In the genomic region with DNA sequence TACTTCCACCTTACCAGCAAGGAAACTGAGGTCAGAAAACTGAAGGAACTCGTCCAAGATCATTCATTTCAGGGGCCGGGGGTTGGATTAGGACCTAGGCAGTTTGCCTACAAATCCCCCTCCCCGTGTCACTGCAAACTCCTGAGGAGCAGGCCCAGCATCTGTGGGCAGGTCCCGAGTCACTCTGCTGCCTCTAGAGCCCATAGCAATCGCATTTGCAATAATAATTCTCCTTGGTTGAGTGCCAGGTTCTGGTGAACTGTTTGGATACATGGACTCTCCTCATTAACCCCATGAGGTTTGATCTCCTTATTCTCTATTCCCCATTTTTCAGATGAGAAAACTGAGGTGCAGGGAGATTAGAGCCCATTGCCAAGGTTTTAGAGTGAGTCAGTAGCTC, we compare ENCODE assay signal across 8 cellular contexts. TPM values are rescaled to one million over a fixed set of nuclear protein-coding genes. Genes with fewer than 3 reads are reported as not detected.
A peak's percentile ranks its signal among the peaks of the same experiment; 100 is the strongest.
DNase-seq lines count a peak whose midpoint lies in the region; ATAC-seq and TF ChIP-seq lines count a peak whose summit lies in the region.

No MANE protein-coding gene starts in this region.

- H3K4me3 Mint-ChIP-seq in activated CD4-positive, alpha-beta T cell treated with anti-CD3 and anti-CD28 coated beads for 36 hours: peak overlapping the region; percentile 86
- H3K4me3 Mint-ChIP-seq in progenitor cell of endocrine pancreas (ENCODE audit: low read depth): peak overlapping the region; percentile 82

- H3K27me3 ChIP-seq in RWPE2 (ENCODE audit: insufficient read depth, poor library complexity, severe bottlenecking): no peaks in the 10 kb centered on the region
- H3K27me3 ChIP-seq in esophagus squamous epithelium: no peaks in the 10 kb centered on the region

- peaks cover 19% of the 10 kb centered on the region for H3K4me1 Mint-ChIP-seq in activated CD4-positive, alpha-beta T cell treated with anti-CD3 and anti-CD28 coated beads for 36 hours
- H3K4me1 Mint-ChIP-seq in progenitor cell of endocrine pancreas (ENCODE audit: low read depth): peaks cover 8% of the 10 kb centered on the region

- peak overlapping the region; percentile 88 for H3K27ac Mint-ChIP-seq in activated CD4-positive, alpha-beta T cell treated with anti-CD3 and anti-CD28 coated beads for 36 hours
- peak overlapping the region; percentile 86 for H3K27ac Mint-ChIP-seq in progenitor cell of endocrine pancreas

- H3K9me3 ChIP-seq in RWPE2 (ENCODE audit: severe bottlenecking) (no peaks in the 10 kb centered on the region), esophagus squamous epithelium (no peaks in the 10 kb centered on the region)

- POLR2A ChIA-PET in activated CD4-positive, alpha-beta T cell treated with anti-CD3 and anti-CD28 coated beads for 36 hours (lab: Charles Lee): interaction anchor here (0.6 kb wide), 1 partner anchor 28 kb away, joined by 4 read pairs; no protein-coding TSS in a partner anchor

- no peaks in the 10 kb centered on the region for H3K9me3 Mint-ChIP-seq in activated CD4-positive, alpha-beta T cell treated with anti-CD3 and anti-CD28 coated beads for 36 hours (ENCODE audit: low read depth)
- H3K9me3 Mint-ChIP-seq in progenitor cell of endocrine pancreas (ENCODE audit: low read depth): no peaks in the 10 kb centered on the region

- intact Hi-C loops in activated CD4-positive, alpha-beta T cell treated with anti-CD3 and anti-CD28 coated beads for 36 hours (cut with DNase I, micrococcal nuclease): no loop called here
- intact Hi-C loops in esophagus squamous epithelium (cut with DNase I): no loop called here

- TF ChIP-seq POLR2A in esophagus squamous epithelium (IDR thresholded peaks at IDR 0.05): no peak

- H3K4me1 ChIP-seq in RWPE2 (ENCODE audit: insufficient read depth, poor library complexity, severe bottlenecking) (no peaks in the 10 kb centered on the region), esophagus squamous epithelium (peaks cover 8 to 38% (median 12%) of the 10 kb centered on the region in 3 donors)

- 3 to 5% methylated on average over 4 to 5 of the region's 5 CpGs for WGBS in esophagus squamous epithelium, 2 donors

- CTCF ChIA-PET in activated CD4-positive, alpha-beta T cell treated with anti-CD3 and anti-CD28 coated beads for 36 hours (lab: Charles Lee): interaction anchor here (1.0 kb wide), 1 partner anchor 9 kb away, joined by 3 read pairs; no protein-coding TSS in a partner anchor

- no peak for TF ChIP-seq CTCF in RWPE2 (IDR thresholded peaks at IDR 0.05; ENCODE audit: poor library complexity, severe bottlenecking)
- no peak for TF ChIP-seq CTCF in esophagus squamous epithelium (IDR thresholded peaks at IDR 0.05)
- no peak for TF ChIP-seq CTCF in progenitor cell of endocrine pancreas (IDR thresholded peaks at IDR 0.05; ENCODE audit: unreplicated experiment)

- H3K4me3 ChIP-seq in RWPE2 (ENCODE audit: severe bottlenecking) (peak overlapping the region; percentile 71), esophagus squamous epithelium (peak overlapping the region; percentile 89 to 99 (median 97))

- no peak for DNase-seq in activated CD4-positive, alpha-beta T cell treated with anti-CD3 and anti-CD28 coated beads for 36 hours
- DNase-seq in activated CD4-positive, alpha-beta T cell treated with anti-CD3 and anti-CD28 coated beads, Interleukin-2, amount 50 U/mL, for 1 hour: no peak
- DNase-seq in RWPE2 (ENCODE audit: low spot score) (no peak), esophagus squamous epithelium (lab: John Stamatoyannopoulos, UW) (no peak), progenitor cell of endocrine pancreas (ENCODE audit: low spot score, unreplicated experiment) (no peak), DMS79 treated with DMSO at 0.1 percent for 48 hours (lab: John Stamatoyannopoulos, UW) (no peak)

- H3K27ac ChIP-seq in RWPE2 (ENCODE audit: poor library complexity, severe bottlenecking): no peak overlapping the region
- peak overlapping the region in 2 of 4 donors; percentile 80 to 82 for H3K27ac ChIP-seq in esophagus squamous epithelium

- peaks cover 33% of the 10 kb centered on the region for H3K36me3 ChIP-seq in RWPE2 (ENCODE audit: low read depth)
- H3K36me3 ChIP-seq in esophagus squamous epithelium: peaks cover 0 to 38% (median 18%) of the 10 kb centered on the region in 3 donors

- peaks cover 15% of the 10 kb centered on the region for H3K36me3 Mint-ChIP-seq in activated CD4-positive, alpha-beta T cell treated with anti-CD3 and anti-CD28 coated beads for 36 hours (ENCODE audit: low read depth)
- peaks cover 3% of the 10 kb centered on the region for H3K36me3 Mint-ChIP-seq in progenitor cell of endocrine pancreas (ENCODE audit: insufficient read depth)

- no peak for ATAC-seq in activated CD4-positive, alpha-beta T cell treated with anti-CD3 and anti-CD28 coated beads for 36 hours
- ATAC-seq in RWPE2 (ENCODE audit: low read depth) (no peak), HG02870 (IDR thresholded peaks at IDR 0.05; ENCODE audit: unreplicated experiment) (no peak), GM19328 (IDR thresholded peaks at IDR 0.05; ENCODE audit: unreplicated experiment) (no peak)

- no peaks in the 10 kb centered on the region for H3K27me3 Mint-ChIP-seq in activated CD4-positive, alpha-beta T cell treated with anti-CD3 and anti-CD28 coated beads for 36 hours
- H3K27me3 Mint-ChIP-seq in progenitor cell of endocrine pancreas: no peaks in the 10 kb centered on the region

RNA-seq across cellular contexts. Expression of gene PIN1, which starts 0.9 kb away (rescaled TPM):
- 10 to 100 TPM; 70.4 to 74.2 TPM for total RNA-seq in activated CD4-positive, alpha-beta T cell treated with anti-CD3 and anti-CD28 coated beads for 36 hours
- total RNA-seq in esophagus squamous epithelium (10 to 100 TPM; 61.1 to 77.1 (median 67.6) TPM), progenitor cell of endocrine pancreas (83.3 and 90.6 TPM in 2 replicates)

RNA-seq across cellular contexts. Expression of gene UBL5, which starts 8.3 kb away (rescaled TPM):
- 100 to 1,000 TPM; 214 to 327 TPM for total RNA-seq in activated CD4-positive, alpha-beta T cell treated with anti-CD3 and anti-CD28 coated beads for 36 hours
- 100 to 1,000 TPM; 394 to 688 (median 499) TPM for total RNA-seq in esophagus squamous epithelium
- 335 and 342 TPM in 2 replicates for total RNA-seq in progenitor cell of endocrine pancreas

RNA-seq across cellular contexts. Expression of gene FBXL12, which starts 17.1 kb away (rescaled TPM):
- total RNA-seq in activated CD4-positive, alpha-beta T cell treated with anti-CD3 and anti-CD28 coated beads for 36 hours: 10 to 100 TPM; 19.9 to 22.5 TPM
- 10 to 100 TPM in 3 of 4 donors, 1 to 10 TPM in 1; 6.9 to 20.0 (median 13.7) TPM for total RNA-seq in esophagus squamous epithelium
- total RNA-seq in progenitor cell of endocrine pancreas: 30.9 and 32.0 TPM in 2 replicates
